ENCODE assay signal across 10 cellular contexts in genomic region chr14:73567365-73567764, GRCh38. TPM values are rescaled to one million over a fixed set of nuclear protein-coding genes. Genes with fewer than 3 reads are reported as not detected.
A peak's percentile ranks its signal among the peaks of the same experiment; 100 is the strongest.
DNase-seq lines count a peak whose midpoint lies in the region; ATAC-seq, FAIRE-seq and TF ChIP-seq lines count a peak whose summit lies in the region.
"Had no signal": no experiment of that assay in that cellular context is flagged by ENCODE, and none has a peak within 500 bp of the region (broad histone marks: within the 10 kb centered on the region; RNA-seq: fewer than 3 reads in every experiment).

No MANE protein-coding gene starts in this region.

- intact Hi-C loops in kidney (cut with DNase I): no loop called here
- intact Hi-C loops in stomach (cut with DNase I; ENCODE audit: low total_unique reads): no loop called here

- H3K4me3 Mint-ChIP-seq in activated CD4-positive, alpha-beta T cell treated with anti-CD3 and anti-CD28 coated beads, Interleukin-2, amount 10 ng/mL, durations not matched to agents 7 days and 5 days: peak overlapping the region; percentile 89
- H3K4me3 Mint-ChIP-seq in activated naive CD8-positive, alpha-beta T cell: peak overlapping the region; percentile 88

- no peak overlapping the region for H2AK5ac ChIP-seq in neuronal stem cell (ENCODE audit: low read depth, low read length)

- H3K36me3 ChIP-seq in kidney (ENCODE audit: control insufficient read depth in 1 of 2, insufficient read depth in 2 of 2, low read length in 2 of 2) (no peaks in the 10 kb centered on the region), stomach (no peaks in the 10 kb centered on the region), neuronal stem cell (replicated peaks in 1 of 2; ENCODE audit: control insufficient read depth in 2 of 2, insufficient read depth in 2 of 2, low read length in 2 of 2) (no peaks in the 10 kb centered on the region)

- H2BK12ac ChIP-seq in neuronal stem cell (ENCODE audit: low read length): no peak overlapping the region

- H3K27ac ChIP-seq in kidney (ENCODE audit: low read depth in 2 of 2, low read length in 2 of 2): peak overlapping the region in 1 of 2 donors; percentile 80
- H3K27ac ChIP-seq in stomach: peak overlapping the region in 4 of 5 donors; percentile 39 to 95 (median 92)
- H3K27ac ChIP-seq in neuronal stem cell (replicated peaks; ENCODE audit: low read length): no peak overlapping the region

- no peak overlapping the region for H3K4me2 ChIP-seq in neuronal stem cell (ENCODE audit: insufficient read depth, low read length, poor library complexity, severe bottlenecking)

- CTCF ChIA-PET in activated CD4-positive, alpha-beta T cell treated with anti-CD3 and anti-CD28 coated beads, Interleukin-2, amount 10 ng/mL, durations not matched to agents 7 days and 5 days (lab: Charles Lee): interaction anchor here (0.8 to 2.5 kb wide), 5 partner anchors 25 to 107 kb away, joined by 3 to 7 read pairs (median 3); partner anchors contain the start of gene ACOT4

- TF ChIP-seq EP300 in stomach (IDR thresholded peaks at IDR 0.05): no peak

- TF ChIP-seq POLR2A in stomach (IDR thresholded peaks at IDR 0.05): no peak

- no peak overlapping the region for H4K8ac ChIP-seq in neuronal stem cell (ENCODE audit: low read depth, low read length)

- H3K9ac ChIP-seq in kidney (ENCODE audit: low read length in 2 of 2) (peak overlapping the region in 1 of 2 donors; percentile 99), neuronal stem cell (ENCODE audit: low read depth, low read length, poor library complexity) (no peak overlapping the region)

- no peak overlapping the region for H4K91ac ChIP-seq in neuronal stem cell (ENCODE audit: low read depth, low read length, poor library complexity)

- H3K27me3 Mint-ChIP-seq in activated CD4-positive, alpha-beta T cell treated with anti-CD3 and anti-CD28 coated beads, Interleukin-2, amount 10 ng/mL, durations not matched to agents 7 days and 5 days: no peaks in the 10 kb centered on the region
- H3K27me3 Mint-ChIP-seq in activated naive CD8-positive, alpha-beta T cell: no peaks in the 10 kb centered on the region
- H3K27me3 Mint-ChIP-seq: IgD-negative memory B cell had no signal

- peak overlapping the region; percentile 50 for H3K27ac Mint-ChIP-seq in activated CD4-positive, alpha-beta T cell treated with anti-CD3 and anti-CD28 coated beads, Interleukin-2, amount 10 ng/mL, durations not matched to agents 7 days and 5 days
- H3K27ac Mint-ChIP-seq in activated naive CD8-positive, alpha-beta T cell: peak overlapping the region; percentile 93

- FAIRE-seq in kidney (lab: Jason Lieb, UNC): no peak

- H3K14ac ChIP-seq in neuronal stem cell (ENCODE audit: low read length): no peak overlapping the region

- no peak overlapping the region for H3K18ac ChIP-seq in neuronal stem cell (ENCODE audit: low read length)

- H3K4ac ChIP-seq in neuronal stem cell (ENCODE audit: low read length): no peak overlapping the region

- H2BK15ac ChIP-seq in neuronal stem cell (ENCODE audit: low read length): no peak overlapping the region

- peaks cover 11 to 14% of the 10 kb centered on the region in 2 donors for H3K4me1 ChIP-seq in kidney (ENCODE audit: control insufficient read depth in 1 of 2, insufficient read depth in 1 of 2, low read depth in 1 of 2, low read length in 2 of 2)
- H3K4me1 ChIP-seq in stomach: peaks cover 26 to 50% (median 28%) of the 10 kb centered on the region in 4 donors
- H3K4me1 ChIP-seq in neuronal stem cell (ENCODE audit: control insufficient read depth in 2 of 2, insufficient read depth in 1 of 2, low read depth in 1 of 2, low read length in 2 of 2): peaks cover 0 to 1% of the 10 kb centered on the region in 2 donors

- H3K27me3 ChIP-seq in stomach (no peaks in the 10 kb centered on the region), neuronal stem cell (ENCODE audit: control insufficient read depth in 3 of 3, insufficient read depth in 3 of 3, low read depth in 1 of 3, low read length in 3 of 3) (peaks cover 0 to 3% (median 0%) of the 10 kb centered on the region in 3 experiments)

- POLR2A ChIA-PET in activated CD4-positive, alpha-beta T cell treated with anti-CD3 and anti-CD28 coated beads, Interleukin-2, amount 10 ng/mL, durations not matched to agents 7 days and 5 days (lab: Charles Lee): interaction anchor here (0.6 kb wide), 1 partner anchor 42 kb away, joined by 4 read pairs; no protein-coding TSS in a partner anchor

- peaks cover 4% of the 10 kb centered on the region for H3K9me3 Mint-ChIP-seq in activated CD4-positive, alpha-beta T cell treated with anti-CD3 and anti-CD28 coated beads, Interleukin-2, amount 10 ng/mL, durations not matched to agents 7 days and 5 days
- no peaks in the 10 kb centered on the region for H3K9me3 Mint-ChIP-seq in activated naive CD8-positive, alpha-beta T cell (ENCODE audit: low read depth)

- peaks cover 41% of the 10 kb centered on the region for H3K4me1 Mint-ChIP-seq in activated CD4-positive, alpha-beta T cell treated with anti-CD3 and anti-CD28 coated beads, Interleukin-2, amount 10 ng/mL, durations not matched to agents 7 days and 5 days
- peaks cover 44% of the 10 kb centered on the region for H3K4me1 Mint-ChIP-seq in activated naive CD8-positive, alpha-beta T cell (ENCODE audit: low read depth)

- ATAC-seq in GM21786 (IDR thresholded peaks at IDR 0.05; ENCODE audit: unreplicated experiment): no peak

- H3K79me1 ChIP-seq in neuronal stem cell (ENCODE audit: low read depth, low read length): no peaks in the 10 kb centered on the region

- H3K9me3 ChIP-seq in kidney (ENCODE audit: control insufficient read depth in 1 of 2, low read length in 2 of 2) (peaks cover 0 to 6% of the 10 kb centered on the region in 2 donors), stomach (peaks cover 0 to 11% (median 3%) of the 10 kb centered on the region in 4 donors), neuronal stem cell (replicated peaks in 1 of 2; ENCODE audit: control insufficient read depth in 2 of 2, insufficient read depth in 1 of 2, low read depth in 1 of 2, low read length in 2 of 2) (no peaks in the 10 kb centered on the region)

- no peak overlapping the region for H2BK120ac ChIP-seq in neuronal stem cell (ENCODE audit: low read depth, low read length)

- H3K4me3 ChIP-seq in kidney (ENCODE audit: low read length in 2 of 2) (peak overlapping the region; percentile 55 to 90), stomach (peak overlapping the region in 1 of 4 donors; percentile 74), neuronal stem cell (ENCODE audit: low read length in 2 of 2) (no peak overlapping the region)

- 87 to 98% (median 94%) methylated on average over 7 of the region's 7 CpGs for WGBS in stomach, 5 donors
- no CpG with 5 or more reads among the region's 7 CpGs for WGBS in neuronal stem cell (ENCODE audit: extremely low coverage in 2 of 2, insufficient read length in 2 of 2, insufficient replicate concordance in 1 of 2), 2 donors

- no peak overlapping the region for H2BK5ac ChIP-seq in neuronal stem cell (ENCODE audit: low read length)

- H3K36me3 Mint-ChIP-seq in activated CD4-positive, alpha-beta T cell treated with anti-CD3 and anti-CD28 coated beads, Interleukin-2, amount 10 ng/mL, durations not matched to agents 7 days and 5 days (ENCODE audit: low read depth): peaks cover 36% of the 10 kb centered on the region
- H3K36me3 Mint-ChIP-seq in activated naive CD8-positive, alpha-beta T cell: peaks cover 14% of the 10 kb centered on the region

- TF ChIP-seq CTCF in kidney (IDR thresholded peaks at IDR 0.05; ENCODE audit: borderline replicate concordance, extremely low read depth, insufficient read depth): no peak
- TF ChIP-seq CTCF in stomach (IDR thresholded peaks at IDR 0.05): no peak

- H2AFZ ChIP-seq in neuronal stem cell (ENCODE audit: low read length): no peak overlapping the region

- no peak for DNase-seq in activated CD4-positive, alpha-beta T cell treated with anti-CD3 and anti-CD28 coated beads, Interleukin-2, amount 10 ng/mL, durations not matched to agents 7 days and 5 days
- DNase-seq in activated CD4-positive, alpha-beta T cell treated with anti-CD3 and anti-CD28 coated beads, Interleukin-2, amount 50 U/mL, for 1 hour: no peak
- DNase-seq in kidney (no peak), stomach (no peak), NOMO-1 treated with DMSO at 0.1 percent for 48 hours (lab: John Stamatoyannopoulos, UW; ENCODE audit: unreplicated experiment) (no peak), neuronal stem cell (ENCODE audit: low spot score) (no peak)
- DNase-seq: retina had no signal

- no peak overlapping the region for H3K23ac ChIP-seq in neuronal stem cell (ENCODE audit: low read depth, low read length, poor library complexity)

RNA-seq across cellular contexts. Expression of gene ACOT2, which starts 1.6 kb away (rescaled TPM):
- total RNA-seq in activated CD4-positive, alpha-beta T cell treated with anti-CD3 and anti-CD28 coated beads, Interleukin-2, amount 10 ng/mL, durations not matched to agents 7 days and 5 days: 10 to 100 TPM; 11.0 to 13.2 TPM
- total RNA-seq in kidney (29.4 TPM), stomach (100 to 1,000 TPM in 1 of 5 donors, 10 to 100 TPM in 3, 1 to 10 TPM in 1; 7.5 to 247 (median 48.5) TPM)
- polyA plus RNA-seq in kidney (ENCODE audit: insufficient read depth, low read depth, low replicate concordance) (128 TPM), stomach (10 to 100 TPM; 18.6 to 26.7 (median 25.1) TPM)
- polyA plus RNA-seq in neuronal stem cell (2013, experiment 1 of 2): 3.8 TPM
- 3.8 TPM for polyA plus RNA-seq in neuronal stem cell (2013, experiment 2 of 2)

RNA-seq across cellular contexts. Expression of gene HEATR4, which starts 8.6 kb away (rescaled TPM):
- not detected for total RNA-seq in activated CD4-positive, alpha-beta T cell treated with anti-CD3 and anti-CD28 coated beads, Interleukin-2, amount 10 ng/mL, durations not matched to agents 7 days and 5 days
- total RNA-seq in kidney (0.85 TPM), stomach (under 1 TPM in 1 of 5 donors, not detected in 4; 0.18 TPM)
- polyA plus RNA-seq in kidney (ENCODE audit: insufficient read depth, low read depth, low replicate concordance) (0.86 TPM), stomach (under 1 TPM in 1 of 3 donors, not detected in 2; 0.19 TPM)
- polyA plus RNA-seq in neuronal stem cell (2013, experiment 1 of 2): 0.14 TPM
- polyA plus RNA-seq in neuronal stem cell (2013, experiment 2 of 2): 0.19 TPM

RNA-seq across cellular contexts. Expression of gene ACOT4, which starts 24.3 kb away (rescaled TPM):
- 1 to 10 TPM; 1.4 to 1.6 TPM for total RNA-seq in activated CD4-positive, alpha-beta T cell treated with anti-CD3 and anti-CD28 coated beads, Interleukin-2, amount 10 ng/mL, durations not matched to agents 7 days and 5 days
- total RNA-seq in kidney (3.1 TPM), stomach (1 to 10 TPM in 2 of 5 donors, not detected in 3; 1.3 to 1.4 TPM)
- polyA plus RNA-seq in kidney (ENCODE audit: insufficient read depth, low read depth, low replicate concordance) (10.6 TPM), stomach (1 to 10 TPM; 1.4 to 3.5 (median 1.5) TPM)
- 0.20 TPM for polyA plus RNA-seq in neuronal stem cell (2013, experiment 1 of 2)
- polyA plus RNA-seq in neuronal stem cell (2013, experiment 2 of 2): 0.10 TPM

RNA-seq across cellular contexts. Expression of gene ACOT1, which starts 30.4 kb away (rescaled TPM):
- total RNA-seq in activated CD4-positive, alpha-beta T cell treated with anti-CD3 and anti-CD28 coated beads, Interleukin-2, amount 10 ng/mL, durations not matched to agents 7 days and 5 days: 1 to 10 TPM; 2.4 to 4.3 TPM
- total RNA-seq in kidney: 10.9 TPM
- 43.0 TPM for polyA plus RNA-seq in kidney (ENCODE audit: insufficient read depth, low read depth, low replicate concordance)
- total RNA-seq in stomach: 10 to 100 TPM in 1 of 5 donors, 1 to 10 TPM in 4; 1.3 to 35.0 (median 2.6) TPM
- 1 to 10 TPM; 1.8 to 4.1 (median 3.5) TPM for polyA plus RNA-seq in stomach
- polyA plus RNA-seq in neuronal stem cell (2013, experiment 1 of 2): 1.0 TPM
- polyA plus RNA-seq in neuronal stem cell (2013, experiment 2 of 2): 1.3 TPM

RNA-seq across cellular contexts. Expression of gene ACOT6, which starts 45.0 kb away (rescaled TPM):
- not detected for total RNA-seq in activated CD4-positive, alpha-beta T cell treated with anti-CD3 and anti-CD28 coated beads, Interleukin-2, amount 10 ng/mL, durations not matched to agents 7 days and 5 days
- total RNA-seq in kidney (not detected), stomach (not detected)
- polyA plus RNA-seq in kidney (ENCODE audit: insufficient read depth, low read depth, low replicate concordance) (1.4 TPM), stomach (not detected)
- polyA plus RNA-seq in neuronal stem cell (2013, experiment 1 of 2): not detected
- not detected for polyA plus RNA-seq in neuronal stem cell (2013, experiment 2 of 2)
- polyA plus RNA-seq: IgD-negative memory B cell had no signal

Comparison
In these comparisons a context has a peak if more than half of its experiments do, and no peak if none do; other contexts are left out.
1. H3K4me3 ChIP-seq: peak in kidney (2 of 2); none in neuronal stem cell (0 of 2).